ENCODE assay signal across 14 cellular contexts in the genomic region with DNA sequence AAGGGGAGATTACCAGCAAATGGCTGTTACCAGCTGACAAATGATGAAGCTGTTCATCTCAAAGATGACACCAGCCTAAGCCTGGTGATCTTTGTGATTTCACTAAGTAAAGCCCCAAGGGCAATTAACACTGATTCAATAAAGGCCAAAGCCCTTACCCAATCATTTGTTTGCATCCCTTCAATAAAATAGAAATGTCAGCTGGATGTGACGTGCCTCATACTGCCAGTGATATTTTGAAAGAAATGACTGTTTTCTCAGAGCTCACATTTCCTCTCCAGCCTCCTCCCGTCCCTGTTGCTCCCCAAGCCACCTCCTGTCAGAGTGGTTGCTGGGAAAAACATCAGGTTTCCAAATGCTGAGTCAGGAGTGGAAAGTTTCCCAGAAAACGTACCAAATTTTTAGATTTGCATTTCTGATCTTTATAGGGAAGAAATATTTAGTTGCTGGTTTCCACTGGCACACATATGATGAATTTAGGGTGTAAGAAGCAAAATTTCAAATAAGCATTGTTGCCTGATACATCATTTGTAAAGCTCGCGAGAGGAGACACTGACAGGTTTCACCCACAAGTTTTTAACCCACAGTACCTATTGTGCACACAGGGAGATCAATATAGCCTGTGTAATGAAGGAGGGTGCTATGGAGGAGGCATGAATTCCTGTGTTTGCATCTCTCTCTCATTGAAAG. TPM values are rescaled to one million over a fixed set of nuclear protein-coding genes. Genes with fewer than 3 reads are reported as not detected.
DNase-seq lines count a peak whose midpoint lies in the region; ATAC-seq and TF ChIP-seq lines count a peak whose summit lies in the region.
"Had no signal": no experiment of that assay in that cellular context is flagged by ENCODE, and none has a peak within 500 bp of the region (broad histone marks: within the 10 kb centered on the region; RNA-seq: fewer than 3 reads in every experiment).

No MANE protein-coding gene starts in this region.

- H3K4me1 ChIP-seq in breast epithelium = no peaks in the 10 kb centered on the region
- H3K4me1 ChIP-seq in gastroesophageal sphincter = peaks cover 0 to 6% (median 0%) of the 10 kb centered on the region in 3 donors
- no peaks in the 10 kb centered on the region for H3K4me1 ChIP-seq in ovary (ENCODE audit: insufficient read depth)
- H3K4me1 ChIP-seq: BLaER1, foreskin keratinocyte had no signal

- no peaks in the 10 kb centered on the region for H3K36me3 Mint-ChIP-seq in MCF 10A (ENCODE audit: insufficient read depth, unreplicated experiment)

- TF ChIP-seq CTCF in MCF 10A (IDR thresholded peaks at IDR 0.05; ENCODE audit: unreplicated experiment) (no peak), breast epithelium (IDR thresholded peaks at IDR 0.05) (no peak), gastroesophageal sphincter (IDR thresholded peaks at IDR 0.05) (no peak), ovary (IDR thresholded peaks at IDR 0.05) (no peak)

- H3K27ac Mint-ChIP-seq in MCF 10A (ENCODE audit: low read depth, unreplicated experiment) = peak overlapping the region; percentile 46

- TF ChIP-seq EP300 in gastroesophageal sphincter (IDR thresholded peaks at IDR 0.05) (no peak), ovary (IDR thresholded peaks at IDR 0.05) (no peak)

- H3K4me1 Mint-ChIP-seq in MCF 10A (ENCODE audit: insufficient read depth, unreplicated experiment) = peaks cover 19% of the 10 kb centered on the region

- 19 to 43% methylated on average over 4 to 5 of the region's 5 CpGs for WGBS in gastroesophageal sphincter (ENCODE audit: low coverage in 1 of 2), 2 donors
- 18 to 29% (median 24%) methylated on average over 5 of the region's 5 CpGs for WGBS in ovary, 3 donors

- TF ChIP-seq POLR2A in breast epithelium (IDR thresholded peaks at IDR 0.05) (no peak), gastroesophageal sphincter (IDR thresholded peaks at IDR 0.05) (no peak), ovary (IDR thresholded peaks at IDR 0.05) (no peak)

- no peak overlapping the region for H3K4me3 ChIP-seq in breast epithelium
- no peak overlapping the region for H3K4me3 ChIP-seq in gastroesophageal sphincter
- no peak overlapping the region for H3K4me3 ChIP-seq in ovary
- H3K4me3 ChIP-seq: BLaER1, SK-N-MC had no signal

- BruUV-seq in MCF 10A (replicated peaks; lab: Mats Ljungman, UMichigan) = no TSS peak

- H3K27ac ChIP-seq in breast epithelium (peak overlapping the region in 1 of 2 donors; percentile 39), gastroesophageal sphincter (no peak overlapping the region), ovary (no peak overlapping the region)
- H3K27ac ChIP-seq: BLaER1, foreskin keratinocyte, SK-N-MC had no signal

- CTCF ChIA-PET in MCF 10A (lab: Yijun Ruan, JAX) = interaction anchor here (0.6 to 1.1 kb wide), 4 partner anchors 11 to 27 kb away, joined by 3 to 4 read pairs (median 3); no protein-coding TSS in a partner anchor

- H3K4me3 Mint-ChIP-seq in MCF 10A (ENCODE audit: unreplicated experiment) = no peak overlapping the region

- H3K9me3 ChIP-seq in breast epithelium = peaks cover 0 to 4% of the 10 kb centered on the region in 2 donors
- H3K9me3 ChIP-seq in gastroesophageal sphincter = no peaks in the 10 kb centered on the region
- H3K9me3 ChIP-seq in ovary = no peaks in the 10 kb centered on the region

- H3K27me3 Mint-ChIP-seq in MCF 10A (ENCODE audit: insufficient read depth, unreplicated experiment) = no peaks in the 10 kb centered on the region

- peak; percentile 53 for DNase-seq in MCF 10A (ENCODE audit: unreplicated experiment)
- no peak for DNase-seq in breast epithelium (ENCODE audit: low spot score in 2 of 2)
- DNase-seq in stromal cell of bone marrow (ENCODE audit: low read depth) = peak; percentile 75
- no peak for DNase-seq in stimulated activated naive CD4-positive, alpha-beta T cell treated with Interleukin-2 at 50 U/mL for 16 hours (lab: John Stamatoyannopoulos, UW)
- DNase-seq in ovary = no peak
- no peak for DNase-seq in NCI-H524 (lab: John Stamatoyannopoulos, UW)
- DNase-seq: amniotic stem cell; NCI-H1694 treated with DMSO at 0.1 percent for 48 hours; stimulated activated naive CD8-positive, alpha-beta T cell treated with anti-CD3 and anti-CD28 coated beads, Interleukin-15, Interleukin-2, amounts not matched to agents 100 U/mL and 50 U/mL, for 24 hours had no signal

- intact Hi-C loops in MCF 10A (cut with micrococcal nuclease) (no loop called here), breast epithelium (cut with DNase I; ENCODE audit: low total_unique reads) (no loop called here), ovary (cut with DNase I) (no loop called here)

- H3K36me3 ChIP-seq in breast epithelium = no peaks in the 10 kb centered on the region
- no peaks in the 10 kb centered on the region for H3K36me3 ChIP-seq in gastroesophageal sphincter
- H3K36me3 ChIP-seq in ovary = no peaks in the 10 kb centered on the region
- H3K36me3 ChIP-seq: BLaER1 had no signal

- ATAC-seq in SK-N-SH treated with all-trans-retinoic acid at 6 μM for 48 hours (peak; percentile 55; the same call in 1 of the 3 replicates), gastroesophageal sphincter (peak; percentile 48)
- ATAC-seq: foreskin keratinocyte; stimulated activated naive CD8-positive, alpha-beta T cell treated with anti-CD3 and anti-CD28 coated beads, Interleukin-15, Interleukin-2, amounts not matched to agents 100 U/mL and 50 U/mL, for 24 hours had no signal

- H3K27me3 ChIP-seq in breast epithelium (no peaks in the 10 kb centered on the region), gastroesophageal sphincter (no peaks in the 10 kb centered on the region), ovary (no peaks in the 10 kb centered on the region)
- H3K27me3 ChIP-seq: BLaER1, foreskin keratinocyte had no signal

- POLR2A ChIA-PET in MCF 10A (lab: Yijun Ruan, JAX) = interaction anchor here (0.6 to 2.8 kb wide), 10 partner anchors 10 to 210 kb away, joined by 3 to 9 read pairs (median 4); a partner anchor contains a TSS

- H3K9me3 Mint-ChIP-seq in MCF 10A (ENCODE audit: unreplicated experiment) = no peaks in the 10 kb centered on the region

TF ChIP-seq in SK-N-SH treated with all-trans-retinoic acid at 6 μM for 48 hours, 23 proteins besides CTCF, POLR2A, EP300 and RAD21:
- TF ChIP-seq, protein P1, sequence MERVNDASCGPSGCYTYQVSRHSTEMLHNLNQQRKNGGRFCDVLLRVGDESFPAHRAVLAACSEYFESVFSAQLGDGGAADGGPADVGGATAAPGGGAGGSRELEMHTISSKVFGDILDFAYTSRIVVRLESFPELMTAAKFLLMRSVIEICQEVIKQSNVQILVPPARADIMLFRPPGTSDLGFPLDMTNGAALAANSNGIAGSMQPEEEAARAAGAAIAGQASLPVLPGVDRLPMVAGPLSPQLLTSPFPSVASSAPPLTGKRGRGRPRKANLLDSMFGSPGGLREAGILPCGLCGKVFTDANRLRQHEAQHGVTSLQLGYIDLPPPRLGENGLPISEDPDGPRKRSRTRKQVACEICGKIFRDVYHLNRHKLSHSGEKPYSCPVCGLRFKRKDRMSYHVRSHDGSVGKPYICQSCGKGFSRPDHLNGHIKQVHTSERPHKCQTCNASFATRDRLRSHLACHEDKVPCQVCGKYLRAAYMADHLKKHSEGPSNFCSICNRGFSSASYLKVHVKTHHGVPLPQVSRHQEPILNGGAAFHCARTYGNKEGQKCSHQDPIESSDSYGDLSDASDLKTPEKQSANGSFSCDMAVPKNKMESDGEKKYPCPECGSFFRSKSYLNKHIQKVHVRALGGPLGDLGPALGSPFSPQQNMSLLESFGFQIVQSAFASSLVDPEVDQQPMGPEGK (CRISPR knock-in tag; IDR thresholded peaks at IDR 0.05; ENCODE audit: borderline replicate concordance) = no peak
- no peak for TF ChIP-seq ZNF8 (CRISPR knock-in tag; IDR thresholded peaks at IDR 0.05)
- TF ChIP-seq, protein P2, sequence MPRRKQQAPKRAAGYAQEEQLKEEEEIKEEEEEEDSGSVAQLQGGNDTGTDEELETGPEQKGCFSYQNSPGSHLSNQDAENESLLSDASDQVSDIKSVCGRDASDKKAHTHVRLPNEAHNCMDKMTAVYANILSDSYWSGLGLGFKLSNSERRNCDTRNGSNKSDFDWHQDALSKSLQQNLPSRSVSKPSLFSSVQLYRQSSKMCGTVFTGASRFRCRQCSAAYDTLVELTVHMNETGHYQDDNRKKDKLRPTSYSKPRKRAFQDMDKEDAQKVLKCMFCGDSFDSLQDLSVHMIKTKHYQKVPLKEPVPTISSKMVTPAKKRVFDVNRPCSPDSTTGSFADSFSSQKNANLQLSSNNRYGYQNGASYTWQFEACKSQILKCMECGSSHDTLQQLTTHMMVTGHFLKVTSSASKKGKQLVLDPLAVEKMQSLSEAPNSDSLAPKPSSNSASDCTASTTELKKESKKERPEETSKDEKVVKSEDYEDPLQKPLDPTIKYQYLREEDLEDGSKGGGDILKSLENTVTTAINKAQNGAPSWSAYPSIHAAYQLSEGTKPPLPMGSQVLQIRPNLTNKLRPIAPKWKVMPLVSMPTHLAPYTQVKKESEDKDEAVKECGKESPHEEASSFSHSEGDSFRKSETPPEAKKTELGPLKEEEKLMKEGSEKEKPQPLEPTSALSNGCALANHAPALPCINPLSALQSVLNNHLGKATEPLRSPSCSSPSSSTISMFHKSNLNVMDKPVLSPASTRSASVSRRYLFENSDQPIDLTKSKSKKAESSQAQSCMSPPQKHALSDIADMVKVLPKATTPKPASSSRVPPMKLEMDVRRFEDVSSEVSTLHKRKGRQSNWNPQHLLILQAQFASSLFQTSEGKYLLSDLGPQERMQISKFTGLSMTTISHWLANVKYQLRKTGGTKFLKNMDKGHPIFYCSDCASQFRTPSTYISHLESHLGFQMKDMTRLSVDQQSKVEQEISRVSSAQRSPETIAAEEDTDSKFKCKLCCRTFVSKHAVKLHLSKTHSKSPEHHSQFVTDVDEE (CRISPR knock-in tag; IDR thresholded peaks at IDR 0.05) = no peak
- TF ChIP-seq ISL1 (CRISPR knock-in tag; IDR thresholded peaks at IDR 0.05) = no peak
- TF ChIP-seq RARB (CRISPR knock-in tag; IDR thresholded peaks at IDR 0.05) = no peak

RNA-seq across cellular contexts. Expression of a gene that starts 21.0 kb away (rescaled TPM):
- total RNA-seq in MCF 10A (2022) = 0.16 TPM in 1 of 2 replicates, not detected in the other
- under 1 TPM in 1 of 3 donors, not detected in 2; 0.66 TPM for total RNA-seq in breast epithelium
- total RNA-seq in gastroesophageal sphincter = under 1 TPM in 3 of 4 donors, not detected in 1; 0.12 to 0.40 (median 0.31) TPM
- total RNA-seq in ovary = under 1 TPM in 3 of 7 donors, not detected in 4; 0.12 to 0.13 (median 0.13) TPM
- under 1 TPM in 1 of 2 donors, not detected in 1; 0.02 TPM for polyA plus RNA-seq in ovary
- total RNA-seq: foreskin keratinocyte had no signal
- polyA plus RNA-seq: foreskin keratinocyte had no signal

RNA-seq across cellular contexts. Expression of a gene that starts 27.6 kb away (rescaled TPM):
- total RNA-seq in MCF 10A (2022) (47.4 and 58.7 TPM in 2 replicates), breast epithelium (100 to 1,000 TPM in 2 of 3 donors, 10 to 100 TPM in 1; 94.4 to 140 (median 117) TPM), gastroesophageal sphincter (100 to 1,000 TPM in 1 of 4 donors, 10 to 100 TPM in 3; 62.2 to 108 (median 83.4) TPM), ovary (10 to 100 TPM; 48.2 to 78.1 (median 76.8) TPM)
- polyA plus RNA-seq in ovary = 10 to 100 TPM; 19.4 to 39.0 TPM

Comparison
In these comparisons a context has a peak if more than half of its experiments do, and no peak if none do; other contexts are left out.
1. DNase-seq: peak in MCF 10A (single experiment) and stromal cell of bone marrow (single experiment); none in breast epithelium (0 of 2), stimulated activated naive CD4-positive, alpha-beta T cell treated with Interleukin-2 at 50 U/mL for 16 hours (single experiment), ovary (0 of 5) and NCI-H524 (0 of 2).